ENCODE assay signal across 31 cellular contexts in the genomic region with DNA sequence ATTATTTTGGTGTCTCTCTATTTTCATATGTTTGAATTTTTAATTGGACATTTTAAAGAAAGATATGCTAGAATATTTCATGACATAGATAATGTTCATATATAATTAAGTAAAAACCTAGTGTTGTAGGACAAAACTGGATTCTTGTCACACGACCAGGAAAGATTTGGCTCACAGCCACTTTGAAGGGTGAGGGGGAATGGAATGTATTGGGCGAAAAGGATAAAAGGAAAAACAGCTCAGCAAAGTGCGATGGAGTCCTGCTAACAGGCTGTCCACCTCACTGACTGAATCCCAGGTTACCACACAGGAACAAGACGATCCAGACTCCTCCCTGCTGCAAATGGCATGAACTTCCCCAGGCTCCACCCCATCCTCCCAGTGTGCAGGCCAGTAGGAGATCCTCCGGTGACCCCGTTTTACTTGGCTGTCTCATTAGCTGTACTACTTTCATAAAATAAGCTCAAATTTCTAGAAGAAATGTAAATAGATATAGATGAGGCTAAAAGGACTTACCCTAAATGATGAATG.
DNase-seq lines count a peak whose midpoint lies in the region; ATAC-seq and TF ChIP-seq lines count a peak whose summit lies in the region.
"Had no signal": no experiment of that assay in that cellular context is flagged by ENCODE, and none has a peak within 500 bp of the region (broad histone marks: within the 10 kb centered on the region; RNA-seq: fewer than 3 reads in every experiment).

No MANE protein-coding gene starts in this region.

- H3K27me3 Mint-ChIP-seq in chondrocyte (ENCODE audit: low read depth), result no peaks in the 10 kb centered on the region
- no peaks in the 10 kb centered on the region for H3K27me3 Mint-ChIP-seq in mesothelial cell of epicardium (ENCODE audit: low read depth)

- H3K9me3 ChIP-seq in IMR-90 (ENCODE audit: control insufficient read depth, insufficient read depth, low read length), result no peaks in the 10 kb centered on the region
- no peaks in the 10 kb centered on the region for H3K9me3 ChIP-seq in thoracic aorta
- H3K9me3 ChIP-seq in lower lobe of right lung, result no peaks in the 10 kb centered on the region
- H3K9me3 ChIP-seq: adrenal gland, BE2C, colonic mucosa, uterus had no signal

- DNase-seq in IMR-90 (no peak), chondrocyte (ENCODE audit: low spot score) (no peak), mesothelial cell of epicardium (ENCODE audit: low spot score in 2 of 2, unreplicated experiment in 2 of 2) (no peak), thoracic aorta (ENCODE audit: low spot score) (no peak), lower lobe of right lung (no peak)
- DNase-seq: activated CD4-positive, CD25-positive, alpha-beta regulatory T cell; activated T-cell treated with anti-CD3 and anti-CD28 coated beads, Interleukin-2, amount 50 U/mL, for 48 hours; adrenal gland; BE2C; brain microvascular endothelial cell; CD8-positive, alpha-beta memory T cell; colonic mucosa; effector memory CD4-positive, alpha-beta T cell; EL; glutamatergic neuron; H9; left ventricle myocardium superior; MV-4-11; naive B cell; NCI-H1436; NCI-H226; NCI-H69; PC-3; stimulated activated naive B cell treated with anti-CD40 and anti-IgM and Interleukin-4, amounts not matched to agents 10 μg/mL and 1 μg/mL and 100 μg/mL, for 72 hours; uterus had no signal

- dilution Hi-C loops in IMR-90 (cut with HindIII; ENCODE audit: low sequenced_read_pairs, unreplicated experiment), result no loop called here

- H3K36me3 ChIP-seq in IMR-90 (ENCODE audit: control insufficient read depth, insufficient read depth, low read length) (no peaks in the 10 kb centered on the region), thoracic aorta (no peaks in the 10 kb centered on the region), lower lobe of right lung (no peaks in the 10 kb centered on the region)
- H3K36me3 ChIP-seq: adrenal gland, BE2C, brain microvascular endothelial cell, colonic mucosa, uterus had no signal

- POLR2A ChIA-PET in IMR-90 (lab: Charles Lee; ENCODE audit: unreplicated experiment), result no interaction called here

- H3K9me3 Mint-ChIP-seq in chondrocyte (ENCODE audit: low read depth) (peaks cover 2% of the 10 kb centered on the region), mesothelial cell of epicardium (peaks cover 9% of the 10 kb centered on the region)
- H3K9me3 Mint-ChIP-seq: CD8-positive, alpha-beta memory T cell; H9; IgD-negative memory B cell; naive B cell; stimulated activated naive B cell treated with anti-CD40 and anti-IgM and Interleukin-4, amounts not matched to agents 10 μg/mL and 1 μg/mL and 100 μg/mL, for 72 hours; T-helper 1 cell treated with Interleukin-12 subunit alpha and Interleukin-12 subunit beta and Interleukin-4 antibody, amounts not matched to agents 30 μg/mL and 1 μg/mL, for 36 hours had no signal

- H3K9ac ChIP-seq in IMR-90 (ENCODE audit: low read depth, low read length), result no peak overlapping the region

- H3K14ac ChIP-seq in IMR-90 (replicated peaks; ENCODE audit: low read depth, low read length), result no peak overlapping the region

- H3K9me1 ChIP-seq in IMR-90 (ENCODE audit: insufficient read depth, low read length), result 0 out of 2 replicates have a peak, but pooled peaks cover 3% of the 10 kb centered on the region

- H2BK15ac ChIP-seq in IMR-90 (ENCODE audit: low read depth, low read length), result no peak overlapping the region; the same call in 2 of the 3 replicates

- peak overlapping the region; percentile 28 for H3K27ac Mint-ChIP-seq in chondrocyte (ENCODE audit: unreplicated experiment)
- peak overlapping the region; percentile 52 for H3K27ac Mint-ChIP-seq in mesothelial cell of epicardium
- H3K27ac Mint-ChIP-seq: CD8-positive, alpha-beta memory T cell; H9; IgD-negative memory B cell; naive B cell; stimulated activated naive B cell treated with anti-CD40 and anti-IgM and Interleukin-4, amounts not matched to agents 10 μg/mL and 1 μg/mL and 100 μg/mL, for 72 hours; T-helper 1 cell treated with Interleukin-12 subunit alpha and Interleukin-12 subunit beta and Interleukin-4 antibody, amounts not matched to agents 30 μg/mL and 1 μg/mL, for 36 hours had no signal

- no peak overlapping the region for H4K5ac ChIP-seq in IMR-90 (ENCODE audit: low read depth, low read length)

- no peak for ATAC-seq in IMR-90 (ENCODE audit: low read depth)
- no peak for ATAC-seq in thoracic aorta (ENCODE audit: insufficient number of reproducible peaks, low FRiP score, low read depth)
- ATAC-seq in GM19467 (IDR thresholded peaks at IDR 0.05; ENCODE audit: unreplicated experiment), result no peak
- ATAC-seq in lower lobe of right lung, result no peak
- no peak for ATAC-seq in HG02840 (IDR thresholded peaks at IDR 0.05; ENCODE audit: low FRiP score, unreplicated experiment)
- ATAC-seq: left ventricle myocardium superior; PC-3; stimulated activated naive B cell treated with anti-CD40 and anti-IgM and Interleukin-4, amounts not matched to agents 10 μg/mL and 1 μg/mL and 100 μg/mL, for 72 hours had no signal

- no peak overlapping the region for H2AK9ac ChIP-seq in IMR-90 (replicated peaks; ENCODE audit: low read depth, low read length, poor library complexity)

- no peak for TF ChIP-seq POLR2A in IMR-90 (IDR thresholded peaks at IDR 0.05; ENCODE audit: low read depth, low read length)

- H3K79me1 ChIP-seq in IMR-90 (ENCODE audit: low read depth in 1 of 2, low read length in 2 of 2), result no peaks in the 10 kb centered on the region

- H3K4me2 ChIP-seq in IMR-90 (ENCODE audit: low read depth, low read length), result no peak overlapping the region

- no peak overlapping the region for H4K91ac ChIP-seq in IMR-90 (ENCODE audit: insufficient read depth, low read depth, low read length)

- peak overlapping the region; percentile 73 for H2AFZ ChIP-seq in IMR-90 (replicated peaks; ENCODE audit: low read length, poor library complexity)

- H3K36me3 Mint-ChIP-seq in chondrocyte (ENCODE audit: low read depth) (peaks cover 1% of the 10 kb centered on the region), mesothelial cell of epicardium (peaks cover 4% of the 10 kb centered on the region)
- H3K36me3 Mint-ChIP-seq: IgD-negative memory B cell; naive B cell; stimulated activated naive B cell treated with anti-CD40 and anti-IgM and Interleukin-4, amounts not matched to agents 10 μg/mL and 1 μg/mL and 100 μg/mL, for 72 hours had no signal

- no peak overlapping the region for H2BK20ac ChIP-seq in IMR-90 (ENCODE audit: low read depth, low read length)

- H3K4ac ChIP-seq in IMR-90 (ENCODE audit: low read depth, low read length), result no peak overlapping the region

- no CpG with 5 or more reads among the region's 6 CpGs for WGBS in IMR-90 (ENCODE audit: extremely low coverage in 2 of 2, insufficient read length in 1 of 2), 2 experiments

- H4K8ac ChIP-seq in IMR-90 (ENCODE audit: low read depth in 2 of 2, low read length in 2 of 2), result no peak overlapping the region

- H2AK5ac ChIP-seq in IMR-90 (ENCODE audit: low read depth, low read length), result no peak overlapping the region

- CTCF ChIA-PET in IMR-90 (lab: Yijun Ruan, JAX), result no interaction called here

- no peak overlapping the region for H2BK120ac ChIP-seq in IMR-90 (ENCODE audit: low read depth, low read length)

- H3K23ac ChIP-seq in IMR-90 (ENCODE audit: low read depth, low read length), result no peak overlapping the region; the same call in 1 of the 2 replicates

- no peak overlapping the region for H3K27ac ChIP-seq in IMR-90 (ENCODE audit: insufficient read depth, low read length)
- no peak overlapping the region for H3K27ac ChIP-seq in thoracic aorta
- no peak overlapping the region for H3K27ac ChIP-seq in lower lobe of right lung
- H3K27ac ChIP-seq: adrenal gland, brain microvascular endothelial cell, colonic mucosa, SK-N-MC, skin epidermis, uterus had no signal

- intact Hi-C loops in IMR-90 (cut with micrococcal nuclease), result no loop called here
- intact Hi-C loops in lower lobe of right lung (cut with DNase I), result no loop called here

- H3K4me1 Mint-ChIP-seq in chondrocyte (ENCODE audit: low read depth) (peaks cover 39% of the 10 kb centered on the region), mesothelial cell of epicardium (peaks cover 34% of the 10 kb centered on the region)
- H3K4me1 Mint-ChIP-seq: CD8-positive, alpha-beta memory T cell; H9; IgD-negative memory B cell; naive B cell; stimulated activated naive B cell treated with anti-CD40 and anti-IgM and Interleukin-4, amounts not matched to agents 10 μg/mL and 1 μg/mL and 100 μg/mL, for 72 hours had no signal

- H3K4me3 ChIP-seq in IMR-90 (ENCODE audit: insufficient read depth, low read depth, low read length) (no peak overlapping the region), thoracic aorta (peak overlapping the region; percentile 28), lower lobe of right lung (no peak overlapping the region)
- H3K4me3 ChIP-seq: adrenal gland, colonic mucosa, SK-N-MC, skin epidermis, uterus had no signal

- no peak overlapping the region for H3K18ac ChIP-seq in IMR-90 (ENCODE audit: low read depth, low read length)

- H3K4me3 Mint-ChIP-seq in chondrocyte (ENCODE audit: unreplicated experiment) (peak overlapping the region; percentile 16), mesothelial cell of epicardium (no peak overlapping the region)
- H3K4me3 Mint-ChIP-seq: CD8-positive, alpha-beta memory T cell; H9; IgD-negative memory B cell; naive B cell; stimulated activated naive B cell treated with anti-CD40 and anti-IgM and Interleukin-4, amounts not matched to agents 10 μg/mL and 1 μg/mL and 100 μg/mL, for 72 hours; T-helper 1 cell treated with Interleukin-12 subunit alpha and Interleukin-12 subunit beta and Interleukin-4 antibody, amounts not matched to agents 30 μg/mL and 1 μg/mL, for 36 hours had no signal

- TF ChIP-seq CTCF in IMR-90 (conservative IDR thresholded peaks at IDR 0.05; ENCODE audit: low read depth, low read length) (no peak), chondrocyte (IDR thresholded peaks at IDR 0.05) (no peak), mesothelial cell of epicardium (IDR thresholded peaks at IDR 0.05; ENCODE audit: unreplicated experiment) (no peak), thoracic aorta (IDR thresholded peaks at IDR 0.05) (no peak), lower lobe of right lung (IDR thresholded peaks at IDR 0.05) (no peak)

- no TSS peak for BruUV-seq in IMR-90 (replicated peaks; lab: Mats Ljungman, UMichigan)

- in situ Hi-C loops in IMR-90 (cut with MboI; ENCODE audit: low sequenced_read_pairs), result no loop called here

- no peak overlapping the region for H3K56ac ChIP-seq in IMR-90 (ENCODE audit: extremely low read depth, insufficient read depth, low read length)

- H3K4me1 ChIP-seq in IMR-90 (ENCODE audit: control insufficient read depth, insufficient read depth, low read length) (peaks cover 5% of the 10 kb centered on the region; the same call in 1 of the 2 replicates), thoracic aorta (ENCODE audit: control insufficient read depth in 1 of 2, low read depth in 2 of 2) (peaks cover 10 to 28% of the 10 kb centered on the region in 2 donors), lower lobe of right lung (no peaks in the 10 kb centered on the region)
- H3K4me1 ChIP-seq: colonic mucosa, uterus had no signal

- H2BK5ac ChIP-seq in IMR-90 (ENCODE audit: low read depth, low read length, poor library complexity, severe bottlenecking), result no peak overlapping the region

- no peaks in the 10 kb centered on the region; the same call in 1 of the 2 replicates for H3K27me3 ChIP-seq in IMR-90 (ENCODE audit: control insufficient read depth, insufficient read depth, low read length)
- H3K27me3 ChIP-seq in thoracic aorta (replicated peaks; ENCODE audit: insufficient read depth), result no peaks in the 10 kb centered on the region
- no peaks in the 10 kb centered on the region for H3K27me3 ChIP-seq in lower lobe of right lung (ENCODE audit: low read depth)
- H3K27me3 ChIP-seq: adrenal gland, BE2C, brain microvascular endothelial cell, colonic mucosa, uterus had no signal

- no peak for TF ChIP-seq RAD21 in IMR-90 (IDR thresholded peaks at IDR 0.05; ENCODE audit: low read length)

- no peaks in the 10 kb centered on the region for H4K20me1 ChIP-seq in IMR-90 (ENCODE audit: insufficient read depth, low read length)
